In genomic region chr3:169250000-169250399, GRCh38 we compare ENCODE assay signal across 2 cellular contexts.
TF ChIP-seq lines count a peak whose summit lies in the region.

No MANE protein-coding gene starts in this region.

TF ChIP-seq in Ishikawa, 13 proteins besides CTCF, POLR2A, EP300 and RAD21 (continued from another document):
- no peak for TF ChIP-seq REST (IDR thresholded peaks at IDR 0.05; ENCODE audit: low read depth)
TF ChIP-seq in Ishikawa: peak in this region for 6.

TF ChIP-seq in WTC11, 78 proteins besides CTCF, POLR2A, EP300 and RAD21 (continued from another document):
- TF ChIP-seq ZNF281 (CRISPR knock-in tag; IDR thresholded peaks at IDR 0.05) = no peak
- TF ChIP-seq ZNF671 (CRISPR knock-in tag; IDR thresholded peaks at IDR 0.05) = no peak
- no peak for TF ChIP-seq MXD4 (CRISPR knock-in tag; IDR thresholded peaks at IDR 0.05; ENCODE audit: borderline replicate concordance)
- TF ChIP-seq MLX (CRISPR knock-in tag; IDR thresholded peaks at IDR 0.05) = no peak
- TF ChIP-seq RELA (CRISPR knock-in tag; IDR thresholded peaks at IDR 0.05; ENCODE audit: borderline replicate concordance) = no peak
- no peak for TF ChIP-seq IRF1 (CRISPR knock-in tag; IDR thresholded peaks at IDR 0.05)
- no peak for TF ChIP-seq PREB (CRISPR knock-in tag; IDR thresholded peaks at IDR 0.05; ENCODE audit: borderline replicate concordance)
- TF ChIP-seq NR3C1 (CRISPR knock-in tag; conservative IDR thresholded peaks at IDR 0.05; ENCODE audit: low read depth) = no peak
- TF ChIP-seq NFATC4 (CRISPR knock-in tag; IDR thresholded peaks at IDR 0.05) = no peak
- TF ChIP-seq MAX (CRISPR knock-in tag; IDR thresholded peaks at IDR 0.05) = no peak
- TF ChIP-seq ZNF425 (CRISPR knock-in tag; conservative IDR thresholded peaks at IDR 0.05) = no peak
- no peak for TF ChIP-seq ATF1 (CRISPR knock-in tag; IDR thresholded peaks at IDR 0.05)
